Comparison of ENCODE assay signal across 11 cellular contexts in genomic region chr5:168334161-168335094, GRCh38. TPM values are rescaled to one million over a fixed set of nuclear protein-coding genes. Genes with fewer than 3 reads are reported as not detected.
DNase-seq lines count a peak whose midpoint lies in the region; ATAC-seq and TF ChIP-seq lines count a peak whose summit lies in the region.
"Had no signal": no experiment of that assay in that cellular context is flagged by ENCODE, and none has a peak within 500 bp of the region (broad histone marks: within the 10 kb centered on the region; RNA-seq: fewer than 3 reads in every experiment).

No MANE protein-coding gene starts in this region.

- TF ChIP-seq POLR2A in body of pancreas (IDR thresholded peaks at IDR 0.05) (no peak), spleen (IDR thresholded peaks at IDR 0.05) (no peak)

- no peak for TF ChIP-seq CTCF in body of pancreas (IDR thresholded peaks at IDR 0.05)
- TF ChIP-seq CTCF in spleen (IDR thresholded peaks at IDR 0.05 in 8 of 11, conservative IDR thresholded peaks at IDR 0.05 in 3 of 11): no peak

- H3K9me3 ChIP-seq in body of pancreas: no peaks in the 10 kb centered on the region
- H3K9me3 ChIP-seq in spleen: no peaks in the 10 kb centered on the region
- H3K9me3 ChIP-seq: suprapubic skin had no signal

- H3K27ac ChIP-seq in body of pancreas (peak overlapping the region in 3 of 4 donors; percentile 16 to 52 (median 18)), spleen (no peak overlapping the region)
- H3K27ac ChIP-seq: suprapubic skin had no signal

- peak in 2 of 4 donors; percentile 26 to 41 for DNase-seq in body of pancreas
- peak; percentile 79 for DNase-seq in iris pigment epithelial cell (ENCODE audit: low read depth)
- DNase-seq in spleen: peak; percentile 29
- no peak for DNase-seq in ureter (ENCODE audit: low spot score)
- no peak for DNase-seq in HPDE6-E6E7 (ENCODE audit: extremely low spot score)
- DNase-seq: activated CD8-positive, alpha-beta T cell treated with anti-CD3 and anti-CD28 coated beads for 36 hours; cortex of kidney; NCI-H1092 had no signal

- peak; percentile 38 for ATAC-seq in HG02885 (IDR thresholded peaks at IDR 0.05; ENCODE audit: poor library complexity, unreplicated experiment)
- peak; percentile 70 for ATAC-seq in body of pancreas
- ATAC-seq in GM18858 (IDR thresholded peaks at IDR 0.05; ENCODE audit: unreplicated experiment): no peak
- ATAC-seq: activated CD8-positive, alpha-beta T cell treated with anti-CD3 and anti-CD28 coated beads for 36 hours had no signal

- WGBS in body of pancreas, 2 donors: 49 to 55% methylated on average over 8 of the region's 8 CpGs
- 42 to 76% (median 71%) methylated on average over 8 of the region's 8 CpGs for WGBS in spleen, 5 donors

- intact Hi-C loops in body of pancreas (cut with DNase I): no loop called here
- intact Hi-C loops in spleen (cut with DNase I; ENCODE audit: low total_unique reads): no loop called here

- H3K4me3 ChIP-seq in body of pancreas (no peak overlapping the region), spleen (no peak overlapping the region)
- H3K4me3 ChIP-seq: suprapubic skin had no signal

- peaks cover 56% of the 10 kb centered on the region for H3K4me1 ChIP-seq in body of pancreas
- no peaks in the 10 kb centered on the region for H3K4me1 ChIP-seq in spleen
- H3K4me1 ChIP-seq: suprapubic skin had no signal

- no peaks in the 10 kb centered on the region for H3K27me3 ChIP-seq in body of pancreas
- H3K27me3 ChIP-seq in spleen (replicated peaks in 1 of 7): peaks cover 0 to 14% (median 0%) of the 10 kb centered on the region in 7 donors
- H3K27me3 ChIP-seq: suprapubic skin had no signal

- H3K36me3 ChIP-seq in body of pancreas (replicated peaks in 1 of 2; ENCODE audit: insufficient read depth in 1 of 2, low read depth in 2 of 2) (no peaks in the 10 kb centered on the region), spleen (no peaks in the 10 kb centered on the region)
- H3K36me3 ChIP-seq: suprapubic skin had no signal

RNA-seq across cellular contexts. Expression of gene WWC1, which starts 43.0 kb away (rescaled TPM):
- total RNA-seq in body of pancreas (10 to 100 TPM; 40.0 to 49.4 TPM), spleen (1 to 10 TPM in 6 of 7 donors, under 1 TPM in 1; 0.60 to 5.4 (median 1.3) TPM), ureter (95.2 TPM)
- polyA plus RNA-seq in spleen: 1 to 10 TPM; 1.1 to 1.5 (median 1.2) TPM

Comparison
In these comparisons a context has a peak if more than half of its experiments do, and no peak if none do; other contexts are left out.
1. DNase-seq: peak in iris pigment epithelial cell (single experiment) and spleen (single experiment); none in ureter (single experiment) and HPDE6-E6E7 (single experiment).
2. H3K27ac ChIP-seq: peak in body of pancreas (3 of 4); none in spleen (0 of 8).
3. RNA of gene WWC1, which starts 43.0 kb away (total RNA-seq): 95.2 TPM in ureter (single experiment) and 40.0 to 49.4 TPM in body of pancreas; 0.60 to 5.4 TPM in spleen; every median in the first group is over 4 times any median in the second.